In the genomic region with DNA sequence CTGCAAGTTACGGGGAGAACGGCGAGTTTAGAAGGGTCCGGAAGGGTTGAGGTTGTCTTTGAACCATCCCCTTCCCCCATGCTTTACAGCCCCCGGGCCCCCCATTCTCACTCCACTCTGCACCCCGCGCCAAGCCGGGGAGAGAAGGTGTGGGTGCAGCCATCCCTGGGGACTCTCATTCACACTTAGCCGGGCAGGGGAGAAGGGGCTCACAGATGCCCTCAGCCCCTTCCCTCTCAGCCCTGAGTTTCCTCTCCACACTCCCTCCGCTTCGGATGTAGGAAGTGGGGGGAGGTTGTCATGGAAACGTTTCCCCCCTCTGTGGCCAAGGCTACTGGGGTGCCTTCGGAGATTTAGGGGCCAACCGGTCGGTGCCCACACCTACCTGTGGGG, we compare ENCODE assay signal across 8 cellular contexts. TPM values are rescaled to one million over a fixed set of nuclear protein-coding genes. Genes with fewer than 3 reads are reported as not detected.
DNase-seq lines count a peak whose midpoint lies in the region; ATAC-seq and TF ChIP-seq lines count a peak whose summit lies in the region.

No MANE protein-coding gene starts in this region.

- H3K27me3 Mint-ChIP-seq in CD8-positive, alpha-beta T cell (ENCODE audit: low read depth): peaks cover 30% of the 10 kb centered on the region

- peak; percentile 5 for ATAC-seq in CD8-positive, alpha-beta T cell
- ATAC-seq in mucosa of descending colon: peak; percentile 3
- no peak for ATAC-seq in HG02588 (IDR thresholded peaks at IDR 0.05; ENCODE audit: unreplicated experiment)

- H3K27me3 ChIP-seq in CD8-positive, alpha-beta T cell (ENCODE audit: insufficient read depth, low read length): peaks cover 18% of the 10 kb centered on the region
- peaks cover 65% of the 10 kb centered on the region for H3K27me3 ChIP-seq in HL-60 (ENCODE audit: insufficient read depth, poor library complexity, severe bottlenecking)

- peak overlapping the region; percentile 72 for H3K4me3 Mint-ChIP-seq in CD8-positive, alpha-beta T cell

- H3K9me3 Mint-ChIP-seq in CD8-positive, alpha-beta T cell: no peaks in the 10 kb centered on the region

- H3K4me3 ChIP-seq in CD8-positive, alpha-beta T cell (ENCODE audit: low read depth, low read length): peak overlapping the region; percentile 53
- H3K4me3 ChIP-seq in HL-60 (replicated peaks; ENCODE audit: insufficient read depth, low read length): peak overlapping the region; percentile 31
- H3K4me3 ChIP-seq in choroid plexus epithelial cell (ENCODE audit: low read depth, low read length): peak overlapping the region; percentile 49
- no peak overlapping the region for H3K4me3 ChIP-seq in mucosa of descending colon

- CTCF ChIA-PET in CD8-positive, alpha-beta T cell (lab: Charles Lee): no interaction called here

- no peak overlapping the region for H3K27ac ChIP-seq in CD8-positive, alpha-beta T cell (ENCODE audit: low read depth, low read length)
- H3K27ac ChIP-seq in HL-60 (replicated peaks): no peak overlapping the region

- no peaks in the 10 kb centered on the region for H3K36me3 ChIP-seq in CD8-positive, alpha-beta T cell (ENCODE audit: insufficient read depth, low read length)
- H3K36me3 ChIP-seq in mucosa of descending colon (ENCODE audit: low read depth): no peaks in the 10 kb centered on the region

- H3K4me1 ChIP-seq in CD8-positive, alpha-beta T cell (ENCODE audit: insufficient read depth, low read length): peaks cover 17% of the 10 kb centered on the region
- peaks cover 20% of the 10 kb centered on the region for H3K4me1 ChIP-seq in mucosa of descending colon (ENCODE audit: low read depth)

- H3K9me3 ChIP-seq in CD8-positive, alpha-beta T cell (ENCODE audit: low read length): no peaks in the 10 kb centered on the region
- no peaks in the 10 kb centered on the region for H3K9me3 ChIP-seq in mucosa of descending colon

- H3K36me3 Mint-ChIP-seq in CD8-positive, alpha-beta T cell: no peaks in the 10 kb centered on the region

- H3K27ac Mint-ChIP-seq in CD8-positive, alpha-beta T cell: no peak overlapping the region

- no peak for DNase-seq in CD8-positive, alpha-beta T cell
- DNase-seq in HL-60 (ENCODE audit: low read depth in 1 of 2, low spot score in 1 of 2) (no peak), choroid plexus epithelial cell (ENCODE audit: low read depth) (no peak), mucosa of descending colon (no peak), SIG-M5 treated with dmso at 0.1 percent for 504 hours (lab: John Stamatoyannopoulos, UW; ENCODE audit: unreplicated experiment) (no peak), NCI-H2081 treated with DMSO at 0.1 percent for 48 hours (lab: John Stamatoyannopoulos, UW) (no peak), ecto neural progenitor cell (ENCODE audit: low spot score) (no peak)

- no peak for TF ChIP-seq CTCF in CD8-positive, alpha-beta T cell (IDR thresholded peaks at IDR 0.05)
- TF ChIP-seq CTCF in HL-60 (IDR thresholded peaks at IDR 0.05; ENCODE audit: insufficient read depth, low read length) (no peak), choroid plexus epithelial cell (conservative IDR thresholded peaks at IDR 0.05; ENCODE audit: low read depth, low read length) (no peak), mucosa of descending colon (IDR thresholded peaks at IDR 0.05) (no peak)

- intact Hi-C loops in CD8-positive, alpha-beta T cell (cut with DNase I, micrococcal nuclease): no loop called here
- intact Hi-C loops in mucosa of descending colon (cut with DNase I, micrococcal nuclease): loop anchor here (10.0 kb wide), 1 partner anchor 169 kb away; no protein-coding TSS in a partner anchor

- POLR2A ChIA-PET in CD8-positive, alpha-beta T cell (lab: Charles Lee): no interaction called here

- peaks cover 12% of the 10 kb centered on the region for H3K4me1 Mint-ChIP-seq in CD8-positive, alpha-beta T cell (ENCODE audit: low read depth)

RNA-seq across cellular contexts. Expression of a gene that starts 0.3 kb away (rescaled TPM):
- under 1 TPM; 0.69 to 0.92 TPM for total RNA-seq in CD8-positive, alpha-beta T cell
- total RNA-seq in mucosa of descending colon: 10 to 100 TPM in 1 of 3 donors, 1 to 10 TPM in 2; 4.3 to 20.2 (median 7.2) TPM

Comparison
In these comparisons a context has a peak if more than half of its experiments do, and no peak if none do; other contexts are left out.
1. intact Hi-C loops: an anchor here in mucosa of descending colon (10.0 kb wide); none called in CD8-positive, alpha-beta T cell.